In the genomic region with DNA sequence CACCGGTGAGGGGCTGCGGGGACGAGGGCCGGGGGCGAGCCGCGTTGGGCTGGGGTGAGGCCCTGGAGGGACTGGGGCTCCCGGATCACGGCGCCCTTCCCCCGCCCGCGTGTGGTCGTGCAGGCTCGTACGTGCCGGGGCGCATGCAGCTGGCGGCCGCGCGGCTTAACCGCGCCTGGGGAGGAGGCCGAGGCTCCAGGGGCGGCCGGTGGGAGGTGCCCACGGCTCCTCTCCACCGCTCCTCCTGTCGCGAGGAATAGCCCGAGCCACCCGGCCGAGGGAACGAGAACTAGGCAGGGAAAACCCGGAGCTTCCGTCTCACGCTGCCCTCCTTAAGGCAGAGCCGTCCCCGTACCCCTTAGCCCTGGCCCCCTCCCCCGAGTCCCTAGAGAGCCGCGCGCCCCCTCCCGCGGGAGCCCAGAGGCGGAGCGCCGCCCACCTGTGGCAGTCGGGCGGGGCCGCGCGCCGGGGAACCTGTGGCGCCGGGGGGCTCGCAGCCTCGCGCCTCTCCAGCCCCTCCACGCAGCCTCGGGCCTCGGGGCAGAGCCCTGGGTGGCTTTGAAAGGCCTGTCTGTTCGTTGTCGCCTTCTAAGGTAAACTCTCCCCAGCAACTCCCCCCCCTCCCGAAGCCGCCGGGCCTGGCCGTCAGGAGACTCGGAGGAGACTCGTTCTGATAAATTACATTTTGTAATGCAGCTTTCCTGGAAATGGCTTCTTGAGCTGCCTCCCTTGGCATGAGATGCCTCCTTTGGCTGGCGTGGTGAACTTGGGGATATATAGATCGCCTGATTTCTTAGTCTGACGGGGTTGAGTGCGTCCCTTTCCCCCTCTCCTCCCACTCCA, we compare ENCODE assay signal across 8 cellular contexts. TPM values are rescaled to one million over a fixed set of nuclear protein-coding genes. Genes with fewer than 3 reads are reported as not detected.
DNase-seq lines count a peak whose midpoint lies in the region; ATAC-seq and FAIRE-seq lines count a peak whose summit lies in the region.

No MANE protein-coding gene starts in this region.

- H3K27me3 ChIP-seq in neuronal stem cell (ENCODE audit: control insufficient read depth in 3 of 3, insufficient read depth in 3 of 3, low read depth in 1 of 3, low read length in 3 of 3), result peaks cover 11 to 67% (median 49%) of the 10 kb centered on the region in 3 experiments

- H2BK12ac ChIP-seq in neuronal stem cell (ENCODE audit: low read length), result peak overlapping the region; percentile 35

- peak overlapping the region; percentile 32 for H4K8ac ChIP-seq in neuronal stem cell (ENCODE audit: low read depth, low read length)

- H2BK120ac ChIP-seq in neuronal stem cell (ENCODE audit: low read depth, low read length), result no peak overlapping the region

- H3K36me3 ChIP-seq in neuronal stem cell (replicated peaks in 1 of 2; ENCODE audit: control insufficient read depth in 2 of 2, insufficient read depth in 2 of 2, low read length in 2 of 2), result no peaks in the 10 kb centered on the region

- peak overlapping the region; percentile 76 for H3K4me3 Mint-ChIP-seq in activated T-cell treated with anti-CD3 and anti-CD28 coated beads, Interleukin-2, amount 50 U/mL, for 4 hours

- DNase-seq in AG08395 (ENCODE audit: low spot score), result peak; percentile 54
- peak; percentile 44 for DNase-seq in NCI-H510A treated with DMSO at 0.1 percent for 48 hours (lab: John Stamatoyannopoulos, UW)
- DNase-seq in activated T-cell treated with anti-CD3 and anti-CD28 coated beads, Interleukin-2, amount 50 U/mL, for 4 hours, result peak; percentile 20
- peak; percentile 31 to 37 for DNase-seq in frontal cortex (ENCODE audit: low spot score in 2 of 2)
- peak; percentile 29 for DNase-seq in neuronal stem cell (ENCODE audit: low spot score)
- peak; percentile 72 for DNase-seq in urothelium cell line (ENCODE audit: low spot score)

- no peak overlapping the region for H3K27ac ChIP-seq in neuronal stem cell (replicated peaks; ENCODE audit: low read length)

- peak overlapping the region; percentile 94 for H2BK15ac ChIP-seq in neuronal stem cell (ENCODE audit: low read length)

- H2AFZ ChIP-seq in neuronal stem cell (ENCODE audit: low read length), result peak overlapping the region; percentile 97

- H4K91ac ChIP-seq in neuronal stem cell (ENCODE audit: low read depth, low read length, poor library complexity), result no peak overlapping the region

- no peak overlapping the region for H3K4ac ChIP-seq in neuronal stem cell (ENCODE audit: low read length)

- peaks cover 45% of the 10 kb centered on the region for H3K27me3 Mint-ChIP-seq in activated T-cell treated with anti-CD3 and anti-CD28 coated beads, Interleukin-2, amount 50 U/mL, for 4 hours (ENCODE audit: low read depth)

- H3K18ac ChIP-seq in neuronal stem cell (ENCODE audit: low read length), result peak overlapping the region; percentile 92

- H2BK5ac ChIP-seq in neuronal stem cell (ENCODE audit: low read length), result peak overlapping the region; percentile 61

- no peaks in the 10 kb centered on the region for H3K9me3 ChIP-seq in neuronal stem cell (replicated peaks in 1 of 2; ENCODE audit: control insufficient read depth in 2 of 2, insufficient read depth in 1 of 2, low read depth in 1 of 2, low read length in 2 of 2)

- peak; percentile 52 for ATAC-seq in GM18498 (IDR thresholded peaks at IDR 0.05; ENCODE audit: unreplicated experiment)
- ATAC-seq in HG02943 (IDR thresholded peaks at IDR 0.05; ENCODE audit: low read depth, unreplicated experiment), result peak; percentile 52
- ATAC-seq in activated T-cell treated with anti-CD3 and anti-CD28 coated beads, Interleukin-2, amount 50 U/mL, for 4 hours, result peak; percentile 49 to 59

- no peak overlapping the region for H2AK5ac ChIP-seq in neuronal stem cell (ENCODE audit: low read depth, low read length)

- no peaks in the 10 kb centered on the region for H3K36me3 Mint-ChIP-seq in activated T-cell treated with anti-CD3 and anti-CD28 coated beads, Interleukin-2, amount 50 U/mL, for 4 hours (ENCODE audit: insufficient read depth)

- H3K79me1 ChIP-seq in neuronal stem cell (ENCODE audit: low read depth, low read length), result no peaks in the 10 kb centered on the region

- peak overlapping the region; percentile 80 for H3K9ac ChIP-seq in neuronal stem cell (ENCODE audit: low read depth, low read length, poor library complexity)

- H3K4me1 Mint-ChIP-seq in activated T-cell treated with anti-CD3 and anti-CD28 coated beads, Interleukin-2, amount 50 U/mL, for 4 hours (ENCODE audit: low read depth), result peaks cover 11% of the 10 kb centered on the region

- peak overlapping the region; percentile 41 to 85 for H3K4me3 ChIP-seq in neuronal stem cell (ENCODE audit: low read length in 2 of 2)

- H3K4me1 ChIP-seq in neuronal stem cell (ENCODE audit: control insufficient read depth in 2 of 2, insufficient read depth in 1 of 2, low read depth in 1 of 2, low read length in 2 of 2), result peaks cover 3% of the 10 kb centered on the region in 2 donors

- WGBS in neuronal stem cell (ENCODE audit: extremely low coverage in 2 of 2, insufficient read length in 2 of 2, insufficient replicate concordance in 1 of 2), 2 donors, result no CpG with 5 or more reads among the region's 75 CpGs

- no peak overlapping the region for H3K14ac ChIP-seq in neuronal stem cell (ENCODE audit: low read length)

- no peak for FAIRE-seq in frontal cortex (lab: Jason Lieb, UNC)
- no peak for FAIRE-seq in urothelium cell line (lab: Jason Lieb, UNC)

- peak overlapping the region; percentile 49 for H3K23ac ChIP-seq in neuronal stem cell (ENCODE audit: low read depth, low read length, poor library complexity)

- H3K9me3 Mint-ChIP-seq in activated T-cell treated with anti-CD3 and anti-CD28 coated beads, Interleukin-2, amount 50 U/mL, for 4 hours, result no peaks in the 10 kb centered on the region

- peak overlapping the region; percentile 100 for H3K4me2 ChIP-seq in neuronal stem cell (ENCODE audit: insufficient read depth, low read length, poor library complexity, severe bottlenecking)

RNA-seq across cellular contexts. Expression of a gene that starts 0.8 kb away (rescaled TPM):
- total RNA-seq in activated T-cell treated with anti-CD3 and anti-CD28 coated beads, Interleukin-2, amount 50 U/mL, for 4 hours, result 10 to 100 TPM; 11.3 to 15.9 (median 11.5) TPM
- total RNA-seq in frontal cortex, result 9.0 TPM
- polyA plus RNA-seq in neuronal stem cell (2013, experiment 1 of 2), result 2.5 TPM
- 2.8 TPM for polyA plus RNA-seq in neuronal stem cell (2013, experiment 2 of 2)

Comparison
In these comparisons a context has a peak if more than half of its experiments do, and no peak if none do; other contexts are left out.
1. DNase-seq: peak in every context shown above with its lines; median percentile 72 in urothelium cell line; 54 in AG08395; 44 in NCI-H510A treated with DMSO at 0.1 percent for 48 hours; 34 in frontal cortex; 29 in neuronal stem cell; 20 in activated T-cell treated with anti-CD3 and anti-CD28 coated beads, Interleukin-2, amount 50 U/mL, for 4 hours.